ENCODE assay signal across 9 cellular contexts in the genomic region with DNA sequence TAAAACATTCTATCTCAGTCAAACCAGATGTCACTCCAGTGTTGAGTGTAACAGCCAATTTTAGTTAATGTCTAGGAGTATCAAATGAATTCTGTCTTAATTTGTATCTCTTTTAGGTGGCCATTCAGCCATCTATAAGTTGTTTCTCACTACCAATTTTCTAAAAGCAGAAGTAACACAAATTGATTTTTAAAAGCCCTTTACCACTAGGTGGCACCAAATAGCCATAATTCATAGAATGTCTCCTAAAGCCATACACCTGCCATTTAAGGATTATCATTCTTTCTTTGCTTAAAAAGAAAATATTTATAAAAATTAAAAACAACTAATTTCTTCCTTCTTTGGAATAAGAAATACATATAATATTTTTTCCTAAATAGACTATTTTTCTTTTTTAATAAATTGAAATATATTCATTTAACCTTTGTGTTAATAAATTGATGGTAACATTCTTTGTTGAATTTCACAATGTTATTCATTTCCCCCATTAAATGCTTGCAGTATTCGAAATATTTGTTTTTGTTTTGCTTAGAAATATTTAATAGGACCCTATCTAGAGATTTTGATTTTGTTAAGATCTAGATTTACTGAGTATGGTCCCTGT.
A peak's percentile ranks its signal among the peaks of the same experiment; 100 is the strongest.
DNase-seq lines count a peak whose midpoint lies in the region; ATAC-seq and TF ChIP-seq lines count a peak whose summit lies in the region.
"Had no signal": no experiment of that assay in that cellular context is flagged by ENCODE, and none has a peak within 500 bp of the region (broad histone marks: within the 10 kb centered on the region; RNA-seq: fewer than 3 reads in every experiment).

No MANE protein-coding gene starts in this region.

- no peak overlapping the region for H3K4me2 ChIP-seq in OCI-LY3 (ENCODE audit: low read length)
- H3K4me2 ChIP-seq: BLaER1 treated with 17β-estradiol and CSF1 and Interleukin-3, amounts not matched to agents 10 nM and 100 nM had no signal

- H4K20me1 ChIP-seq in OCI-LY3 (ENCODE audit: insufficient read depth, low read length) = no peaks in the 10 kb centered on the region
- H4K20me1 ChIP-seq: BLaER1 treated with 17β-estradiol and CSF1 and Interleukin-3, amounts not matched to agents 10 nM and 100 nM had no signal

- no peaks in the 10 kb centered on the region for H3K79me2 ChIP-seq in OCI-LY3 (ENCODE audit: low read length)

- TF ChIP-seq CTCF in OCI-LY3 (IDR thresholded peaks at IDR 0.05; ENCODE audit: low read depth, low read length) = peak; percentile 64
- peak; percentile 59 for TF ChIP-seq CTCF in colonic mucosa (IDR thresholded peaks at IDR 0.05)
- TF ChIP-seq CTCF in mesothelial cell of epicardium (IDR thresholded peaks at IDR 0.05; ENCODE audit: unreplicated experiment) = peak; percentile 79

- intact Hi-C loops in colonic mucosa (cut with DNase I) = loop anchor here (10.0 kb wide), 1 partner anchor 48 kb away; no protein-coding TSS in a partner anchor

- no peak overlapping the region for H3K27ac Mint-ChIP-seq in mesothelial cell of epicardium

- H3K9me3 ChIP-seq in OCI-LY3 (ENCODE audit: insufficient read depth, low read length) = no peaks in the 10 kb centered on the region
- H3K9me3 ChIP-seq in colonic mucosa = no peaks in the 10 kb centered on the region
- H3K9me3 ChIP-seq: BLaER1 treated with 17β-estradiol and CSF1 and Interleukin-3, amounts not matched to agents 10 nM and 100 nM had no signal

- H3K4me1 ChIP-seq in OCI-LY3 (ENCODE audit: low read length) (peaks cover 7% of the 10 kb centered on the region), colonic mucosa (no peaks in the 10 kb centered on the region)
- H3K4me1 ChIP-seq: BLaER1 treated with 17β-estradiol and CSF1 and Interleukin-3, amounts not matched to agents 10 nM and 100 nM had no signal

- H3K27me3 Mint-ChIP-seq in mesothelial cell of epicardium (ENCODE audit: low read depth) = peaks cover 32% of the 10 kb centered on the region

- H3K27ac ChIP-seq in OCI-LY3 (ENCODE audit: low read length) (no peak overlapping the region), colonic mucosa (no peak overlapping the region)
- H3K27ac ChIP-seq: BLaER1 treated with 17β-estradiol and CSF1 and Interleukin-3, amounts not matched to agents 10 nM and 100 nM had no signal

- ATAC-seq in GM21717 (IDR thresholded peaks at IDR 0.05; ENCODE audit: unreplicated experiment) = peak; percentile 77

- no peak overlapping the region for H3K4me3 ChIP-seq in Jurkat, Clone E6-1 (ENCODE audit: low read length)
- H3K4me3 ChIP-seq in OCI-LY3 (ENCODE audit: low read length) = no peak overlapping the region
- H3K4me3 ChIP-seq in colonic mucosa = no peak overlapping the region
- H3K4me3 ChIP-seq: BLaER1 treated with 17β-estradiol and CSF1 and Interleukin-3, amounts not matched to agents 10 nM and 100 nM had no signal

- DNase-seq in NCI-H524 (lab: John Stamatoyannopoulos, UW) (peak; percentile 4 to 66), NCI-H524 treated with DMSO at 0.1 percent for 48 hours (lab: John Stamatoyannopoulos, UW) (no peak), colonic mucosa (no peak), mesothelial cell of epicardium (ENCODE audit: low spot score in 2 of 2, unreplicated experiment in 2 of 2) (no peak), GM19240 (ENCODE audit: insufficient read length, low spot score) (no peak)
- DNase-seq in Jurkat, Clone E6-1 (ENCODE audit: low read depth, low spot score) = peak; percentile 41

- no peak overlapping the region for H3K9ac ChIP-seq in OCI-LY3 (ENCODE audit: low read length)
- no peak overlapping the region for H3K9ac ChIP-seq in colonic mucosa (ENCODE audit: low read depth in 2 of 2, low read length in 2 of 2)
- H3K9ac ChIP-seq: BLaER1 treated with 17β-estradiol and CSF1 and Interleukin-3, amounts not matched to agents 10 nM and 100 nM had no signal

- H3K36me3 ChIP-seq in OCI-LY3 (replicated peaks; ENCODE audit: low read depth, low read length) = no peaks in the 10 kb centered on the region
- no peaks in the 10 kb centered on the region for H3K36me3 ChIP-seq in colonic mucosa
- H3K36me3 ChIP-seq: BLaER1 treated with 17β-estradiol and CSF1 and Interleukin-3, amounts not matched to agents 10 nM and 100 nM had no signal

- H3K9me3 Mint-ChIP-seq in mesothelial cell of epicardium = no peaks in the 10 kb centered on the region

- no peaks in the 10 kb centered on the region for H3K27me3 ChIP-seq in OCI-LY3 (ENCODE audit: low read depth, low read length)
- no peaks in the 10 kb centered on the region for H3K27me3 ChIP-seq in colonic mucosa
- H3K27me3 ChIP-seq: BLaER1 treated with 17β-estradiol and CSF1 and Interleukin-3, amounts not matched to agents 10 nM and 100 nM had no signal

- H3K36me3 Mint-ChIP-seq in mesothelial cell of epicardium = no peaks in the 10 kb centered on the region

- no peak overlapping the region for H2AFZ ChIP-seq in OCI-LY3 (ENCODE audit: low read depth, low read length)

- no peaks in the 10 kb centered on the region for H3K4me1 Mint-ChIP-seq in mesothelial cell of epicardium

- H3K4me3 Mint-ChIP-seq in mesothelial cell of epicardium = no peak overlapping the region

Comparison
In these comparisons a context has a peak if more than half of its experiments do, and no peak if none do; other contexts are left out.
1. DNase-seq: peak in NCI-H524 (2 of 2) and Jurkat, Clone E6-1 (single experiment); none in NCI-H524 treated with DMSO at 0.1 percent for 48 hours (single experiment), colonic mucosa (single experiment), mesothelial cell of epicardium (0 of 2) and GM19240 (single experiment).
2. Peak in every context shown above with its lines, with median percentiles within 50 percentile points of each other: CTCF ChIP-seq.